In the genomic region with DNA sequence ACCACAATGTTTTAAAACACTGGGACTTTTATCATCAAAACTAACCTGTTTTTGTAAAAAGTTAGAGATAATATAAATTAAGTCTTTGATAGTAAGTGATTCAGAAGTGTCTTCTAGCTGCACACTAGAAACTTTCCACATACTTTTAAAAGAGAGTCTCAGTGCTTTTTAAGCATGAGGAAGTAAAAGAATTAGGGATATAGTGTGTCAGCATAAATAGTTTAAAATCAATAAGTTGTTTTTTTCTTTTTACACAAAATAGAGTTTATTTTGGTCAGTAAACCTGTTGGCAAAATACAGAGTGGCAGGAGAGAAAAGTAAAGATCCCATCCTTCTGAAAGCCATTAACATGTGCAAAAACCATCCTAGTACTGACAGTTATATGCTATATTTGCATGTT, we compare ENCODE assay signal across 8 cellular contexts. TPM values are rescaled to one million over a fixed set of nuclear protein-coding genes. Genes with fewer than 3 reads are reported as not detected.
DNase-seq lines count a peak whose midpoint lies in the region; ATAC-seq and TF ChIP-seq lines count a peak whose summit lies in the region.

No MANE protein-coding gene starts in this region.

- TF ChIP-seq CTCF in coronary artery (IDR thresholded peaks at IDR 0.05) (no peak), neutrophil (IDR thresholded peaks at IDR 0.05) (no peak)

- no peak for ATAC-seq in HG02759 (IDR thresholded peaks at IDR 0.05; ENCODE audit: unreplicated experiment)

- H3K27me3 ChIP-seq in CD8-positive, alpha-beta memory T cell (ENCODE audit: insufficient read depth, low read length, poor library complexity, severe bottlenecking): no peaks in the 10 kb centered on the region
- no peaks in the 10 kb centered on the region for H3K27me3 ChIP-seq in MG63
- H3K27me3 ChIP-seq in neutrophil: no peaks in the 10 kb centered on the region

- peak overlapping the region in 6 of 7 donors; percentile 89 to 92 (median 91) for H3K4me3 Mint-ChIP-seq in CD8-positive, alpha-beta memory T cell

- H3K4me1 Mint-ChIP-seq in CD8-positive, alpha-beta memory T cell: peaks cover 29 to 39% (median 30%) of the 10 kb centered on the region in 3 donors

- CTCF ChIA-PET in CD8-positive, alpha-beta memory T cell (lab: Charles Lee): no interaction called here

- H3K27me3 Mint-ChIP-seq in CD8-positive, alpha-beta memory T cell: peaks cover 0 to 1% of the 10 kb centered on the region in 2 donors

- H3K27ac ChIP-seq in CD8-positive, alpha-beta memory T cell (ENCODE audit: low read depth, low read length): peak overlapping the region; percentile 78
- H3K27ac ChIP-seq in coronary artery: peak overlapping the region; percentile 94
- peak overlapping the region; percentile 84 for H3K27ac ChIP-seq in neutrophil

- no peak overlapping the region for H3K4me3 ChIP-seq in CD8-positive, alpha-beta memory T cell (ENCODE audit: low read length)
- H3K4me3 ChIP-seq in MG63 (peak overlapping the region; percentile 90), coronary artery (peak overlapping the region; percentile 77), neutrophil (ENCODE audit: low read depth in 1 of 2, low read length in 1 of 2) (no peak overlapping the region)

- peaks cover 15% of the 10 kb centered on the region for H3K4me1 ChIP-seq in CD8-positive, alpha-beta memory T cell (ENCODE audit: insufficient read depth, low read length)
- H3K4me1 ChIP-seq in neutrophil (ENCODE audit: control insufficient read depth in 1 of 2, insufficient read depth in 1 of 2, low read depth in 1 of 2, low read length in 1 of 2): peaks cover 18 to 22% of the 10 kb centered on the region in 2 experiments

- H3K36me3 ChIP-seq in CD8-positive, alpha-beta memory T cell (ENCODE audit: insufficient read depth, low read length): no peaks in the 10 kb centered on the region
- peaks cover 34% of the 10 kb centered on the region for H3K36me3 ChIP-seq in MG63
- H3K36me3 ChIP-seq in neutrophil: no peaks in the 10 kb centered on the region

- H3K36me3 Mint-ChIP-seq in CD8-positive, alpha-beta memory T cell: peaks cover 3 to 15% (median 4%) of the 10 kb centered on the region in 3 donors

- POLR2A ChIA-PET in CD8-positive, alpha-beta memory T cell (lab: Charles Lee): no interaction called here

- H3K9me3 Mint-ChIP-seq in CD8-positive, alpha-beta memory T cell: no peaks in the 10 kb centered on the region

- no peaks in the 10 kb centered on the region for H3K9me3 ChIP-seq in CD8-positive, alpha-beta memory T cell (ENCODE audit: low read length)
- H3K9me3 ChIP-seq in MG63 (no peaks in the 10 kb centered on the region), neutrophil (no peaks in the 10 kb centered on the region)

- peak overlapping the region in 1 of 8 donors; percentile 68 for H3K27ac Mint-ChIP-seq in CD8-positive, alpha-beta memory T cell

- no peak for DNase-seq in CD8-positive, alpha-beta memory T cell
- DNase-seq in MG63 (no peak), coronary artery (ENCODE audit: low spot score) (no peak), globus pallidus (ENCODE audit: low spot score) (no peak), NCI-H2171 (lab: John Stamatoyannopoulos, UW) (no peak)
- DNase-seq in stimulated activated CD4-positive, alpha-beta T cell treated with anti-CD3 and anti-CD28 coated beads, Interleukin-2, amount 100 ng/mL, for 48 hours: no peak

RNA-seq across cellular contexts. Expression of gene DNM1L, which starts 1.7 kb away (rescaled TPM):
- 10 to 100 TPM; 63.4 to 68.0 TPM for total RNA-seq in CD8-positive, alpha-beta memory T cell
- polyA plus RNA-seq in CD8-positive, alpha-beta memory T cell: 30.2 TPM
- total RNA-seq in MG63 (2014; rRNA removed; shearing (Covaris generic); ENCODE audit: low replicate concordance): 73.7 and 89.9 TPM in 2 replicates

Comparison
In these comparisons a context has a peak if more than half of its experiments do, and no peak if none do; other contexts are left out.
1. H3K4me3 ChIP-seq: peak in MG63 (single experiment) and coronary artery (single experiment); none in CD8-positive, alpha-beta memory T cell (single experiment) and neutrophil (0 of 2).
2. Peak in every context shown above with its lines, with median percentiles within 50 percentile points of each other: H3K27ac ChIP-seq.